ENCODE assay signal across 11 cellular contexts in the genomic region with DNA sequence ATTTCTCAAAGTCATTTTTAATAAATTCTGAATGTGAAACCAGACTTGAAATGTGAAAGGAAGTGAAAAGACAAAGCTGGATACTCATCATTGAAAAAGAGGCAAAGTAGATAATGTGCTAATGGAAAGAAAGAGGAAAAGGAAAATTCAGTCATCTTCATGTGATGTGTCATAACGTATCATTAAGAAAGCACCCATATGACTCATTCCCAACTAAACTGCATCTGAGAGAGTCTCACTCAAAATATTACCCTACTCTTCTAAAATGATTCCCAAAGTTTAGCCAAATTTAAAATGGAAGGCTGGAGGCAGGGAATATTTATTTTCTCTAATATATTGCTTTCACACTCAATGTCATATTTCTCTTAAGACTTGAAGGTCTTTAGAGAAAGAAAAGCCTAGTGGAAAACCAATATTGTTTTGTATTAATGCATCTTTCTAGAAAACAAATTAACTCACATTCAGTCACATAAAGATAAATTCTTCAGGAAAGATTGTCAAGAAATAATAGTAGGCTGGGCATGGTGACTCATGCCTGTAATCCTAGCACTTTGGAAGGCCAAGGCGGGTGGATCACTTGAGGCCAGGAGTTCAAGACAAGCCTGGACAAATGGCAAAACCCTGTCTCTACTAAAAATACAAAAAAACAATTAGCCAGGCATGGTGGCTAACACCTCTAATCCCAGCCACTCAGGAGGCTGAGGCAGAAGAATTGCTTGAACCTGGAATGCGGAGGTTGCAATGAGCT.
DNase-seq lines count a peak whose midpoint lies in the region; ATAC-seq and TF ChIP-seq lines count a peak whose summit lies in the region.
"Had no signal": no experiment of that assay in that cellular context is flagged by ENCODE, and none has a peak within 500 bp of the region (broad histone marks: within the 10 kb centered on the region; RNA-seq: fewer than 3 reads in every experiment).

No MANE protein-coding gene starts in this region.

- H3K27ac Mint-ChIP-seq in stimulated activated memory B cell treated with anti-CD40 and anti-IgM and Interleukin-4, amounts not matched to agents 10 μg/mL and 1 μg/mL and 100 μg/mL, for 72 hours, result no peak overlapping the region

- no peak overlapping the region for H3K4me3 ChIP-seq in left lung
- H3K4me3 ChIP-seq: tibial artery had no signal

- H3K4me3 Mint-ChIP-seq in stimulated activated memory B cell treated with anti-CD40 and anti-IgM and Interleukin-4, amounts not matched to agents 10 μg/mL and 1 μg/mL and 100 μg/mL, for 72 hours, result no peak overlapping the region
- H3K4me3 Mint-ChIP-seq: activated T-cell treated with anti-CD3 and anti-CD28 coated beads, Interleukin-2, amount 50 U/mL, for 4 hours had no signal

- H3K36me3 ChIP-seq in left lung, result no peaks in the 10 kb centered on the region
- H3K36me3 ChIP-seq: tibial artery had no signal

- no peak for DNase-seq in left lung
- DNase-seq in activated effector memory CD4-positive, alpha-beta T cell treated with Interleukin-2 at 50 U/mL for 16 hours, result no peak
- DNase-seq in KG1 (lab: John Stamatoyannopoulos, UW), result no peak
- DNase-seq: activated T-cell treated with anti-CD3 and anti-CD28 coated beads, Interleukin-2, amount 50 U/mL, for 4 hours; NCI-H2029; tibial artery had no signal

- no peaks in the 10 kb centered on the region for H3K4me1 Mint-ChIP-seq in stimulated activated memory B cell treated with anti-CD40 and anti-IgM and Interleukin-4, amounts not matched to agents 10 μg/mL and 1 μg/mL and 100 μg/mL, for 72 hours

- TF ChIP-seq CTCF in left lung (IDR thresholded peaks at IDR 0.05), result no peak

- no peak overlapping the region for H3K27ac ChIP-seq in left lung
- H3K27ac ChIP-seq: tibial artery had no signal

- intact Hi-C loops in left lung (cut with DNase I), result no loop called here

- no peaks in the 10 kb centered on the region for H3K36me3 Mint-ChIP-seq in stimulated activated memory B cell treated with anti-CD40 and anti-IgM and Interleukin-4, amounts not matched to agents 10 μg/mL and 1 μg/mL and 100 μg/mL, for 72 hours

- peaks cover 43% of the 10 kb centered on the region for H3K27me3 Mint-ChIP-seq in stimulated activated memory B cell treated with anti-CD40 and anti-IgM and Interleukin-4, amounts not matched to agents 10 μg/mL and 1 μg/mL and 100 μg/mL, for 72 hours

- no peaks in the 10 kb centered on the region for H3K9me3 ChIP-seq in left lung
- H3K9me3 ChIP-seq: tibial artery had no signal

- ATAC-seq in GM18517 (IDR thresholded peaks at IDR 0.05; ENCODE audit: unreplicated experiment) (peak; percentile 54), HG02870 (IDR thresholded peaks at IDR 0.05; ENCODE audit: unreplicated experiment) (peak; percentile 61), SK-N-SH treated with all-trans-retinoic acid at 6 μM for 48 hours (peak; percentile 58), left lung (peak; percentile 30), HG03280 (IDR thresholded peaks at IDR 0.05; ENCODE audit: unreplicated experiment) (no peak)
- ATAC-seq in stimulated activated memory B cell treated with anti-CD40 and anti-IgM and Interleukin-4, amounts not matched to agents 10 μg/mL and 1 μg/mL and 100 μg/mL, for 72 hours, result no peak
- ATAC-seq: activated T-cell treated with anti-CD3 and anti-CD28 coated beads, Interleukin-2, amount 50 U/mL, for 4 hours had no signal

- H3K27me3 ChIP-seq in left lung, result no peaks in the 10 kb centered on the region
- H3K27me3 ChIP-seq: tibial artery had no signal

- H3K9me3 Mint-ChIP-seq in stimulated activated memory B cell treated with anti-CD40 and anti-IgM and Interleukin-4, amounts not matched to agents 10 μg/mL and 1 μg/mL and 100 μg/mL, for 72 hours, result no peaks in the 10 kb centered on the region
- H3K9me3 Mint-ChIP-seq: activated T-cell treated with anti-CD3 and anti-CD28 coated beads, Interleukin-2, amount 50 U/mL, for 4 hours had no signal

- no peaks in the 10 kb centered on the region for H3K4me1 ChIP-seq in left lung
- H3K4me1 ChIP-seq: tibial artery had no signal

TF ChIP-seq in SK-N-SH treated with all-trans-retinoic acid at 6 μM for 48 hours, 23 proteins besides CTCF, POLR2A, EP300 and RAD21:
- TF ChIP-seq TCF4 (CRISPR knock-in tag; IDR thresholded peaks at IDR 0.05; ENCODE audit: borderline replicate concordance) (no peak), TOX (CRISPR knock-in tag; IDR thresholded peaks at IDR 0.05; ENCODE audit: borderline replicate concordance) (peak; percentile 82), ZC3H10 (CRISPR knock-in tag; IDR thresholded peaks at IDR 0.05) (peak; percentile 17; the same call in 1 of the 2 replicates), ISL1 (CRISPR knock-in tag; IDR thresholded peaks at IDR 0.05) (no peak), OSR1 (CRISPR knock-in tag; IDR thresholded peaks at IDR 0.05) (peak; percentile 63; the same call in 1 of the 2 replicates), ZNF565 (CRISPR knock-in tag; conservative IDR thresholded peaks at IDR 0.05; ENCODE audit: low read depth) (no peak)
- TF ChIP-seq, protein P1, sequence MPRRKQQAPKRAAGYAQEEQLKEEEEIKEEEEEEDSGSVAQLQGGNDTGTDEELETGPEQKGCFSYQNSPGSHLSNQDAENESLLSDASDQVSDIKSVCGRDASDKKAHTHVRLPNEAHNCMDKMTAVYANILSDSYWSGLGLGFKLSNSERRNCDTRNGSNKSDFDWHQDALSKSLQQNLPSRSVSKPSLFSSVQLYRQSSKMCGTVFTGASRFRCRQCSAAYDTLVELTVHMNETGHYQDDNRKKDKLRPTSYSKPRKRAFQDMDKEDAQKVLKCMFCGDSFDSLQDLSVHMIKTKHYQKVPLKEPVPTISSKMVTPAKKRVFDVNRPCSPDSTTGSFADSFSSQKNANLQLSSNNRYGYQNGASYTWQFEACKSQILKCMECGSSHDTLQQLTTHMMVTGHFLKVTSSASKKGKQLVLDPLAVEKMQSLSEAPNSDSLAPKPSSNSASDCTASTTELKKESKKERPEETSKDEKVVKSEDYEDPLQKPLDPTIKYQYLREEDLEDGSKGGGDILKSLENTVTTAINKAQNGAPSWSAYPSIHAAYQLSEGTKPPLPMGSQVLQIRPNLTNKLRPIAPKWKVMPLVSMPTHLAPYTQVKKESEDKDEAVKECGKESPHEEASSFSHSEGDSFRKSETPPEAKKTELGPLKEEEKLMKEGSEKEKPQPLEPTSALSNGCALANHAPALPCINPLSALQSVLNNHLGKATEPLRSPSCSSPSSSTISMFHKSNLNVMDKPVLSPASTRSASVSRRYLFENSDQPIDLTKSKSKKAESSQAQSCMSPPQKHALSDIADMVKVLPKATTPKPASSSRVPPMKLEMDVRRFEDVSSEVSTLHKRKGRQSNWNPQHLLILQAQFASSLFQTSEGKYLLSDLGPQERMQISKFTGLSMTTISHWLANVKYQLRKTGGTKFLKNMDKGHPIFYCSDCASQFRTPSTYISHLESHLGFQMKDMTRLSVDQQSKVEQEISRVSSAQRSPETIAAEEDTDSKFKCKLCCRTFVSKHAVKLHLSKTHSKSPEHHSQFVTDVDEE (CRISPR knock-in tag; IDR thresholded peaks at IDR 0.05), result no peak
- TF ChIP-seq, protein P2, sequence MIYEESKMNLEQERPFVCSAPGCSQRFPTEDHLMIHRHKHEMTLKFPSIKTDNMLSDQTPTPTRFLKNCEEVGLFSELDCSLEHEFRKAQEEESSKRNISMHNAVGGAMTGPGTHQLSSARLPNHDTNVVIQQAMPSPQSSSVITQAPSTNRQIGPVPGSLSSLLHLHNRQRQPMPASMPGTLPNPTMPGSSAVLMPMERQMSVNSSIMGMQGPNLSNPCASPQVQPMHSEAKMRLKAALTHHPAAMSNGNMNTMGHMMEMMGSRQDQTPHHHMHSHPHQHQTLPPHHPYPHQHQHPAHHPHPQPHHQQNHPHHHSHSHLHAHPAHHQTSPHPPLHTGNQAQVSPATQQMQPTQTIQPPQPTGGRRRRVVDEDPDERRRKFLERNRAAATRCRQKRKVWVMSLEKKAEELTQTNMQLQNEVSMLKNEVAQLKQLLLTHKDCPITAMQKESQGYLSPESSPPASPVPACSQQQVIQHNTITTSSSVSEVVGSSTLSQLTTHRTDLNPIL (CRISPR knock-in tag; IDR thresholded peaks at IDR 0.05; ENCODE audit: low read depth), result no peak
- TF ChIP-seq, protein P3, sequence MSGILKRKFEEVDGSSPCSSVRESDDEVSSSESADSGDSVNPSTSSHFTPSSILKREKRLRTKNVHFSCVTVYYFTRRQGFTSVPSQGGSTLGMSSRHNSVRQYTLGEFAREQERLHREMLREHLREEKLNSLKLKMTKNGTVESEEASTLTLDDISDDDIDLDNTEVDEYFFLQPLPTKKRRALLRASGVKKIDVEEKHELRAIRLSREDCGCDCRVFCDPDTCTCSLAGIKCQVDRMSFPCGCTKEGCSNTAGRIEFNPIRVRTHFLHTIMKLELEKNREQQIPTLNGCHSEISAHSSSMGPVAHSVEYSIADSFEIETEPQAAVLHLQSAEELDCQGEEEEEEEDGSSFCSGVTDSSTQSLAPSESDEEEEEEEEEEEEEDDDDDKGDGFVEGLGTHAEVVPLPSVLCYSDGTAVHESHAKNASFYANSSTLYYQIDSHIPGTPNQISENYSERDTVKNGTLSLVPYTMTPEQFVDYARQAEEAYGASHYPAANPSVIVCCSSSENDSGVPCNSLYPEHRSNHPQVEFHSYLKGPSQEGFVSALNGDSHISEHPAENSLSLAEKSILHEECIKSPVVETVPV (CRISPR knock-in tag; IDR thresholded peaks at IDR 0.05), result no peak

Comparison
In these comparisons a context has a peak if more than half of its experiments do, and no peak if none do; other contexts are left out.
1. ATAC-seq: peak in GM18517 (single experiment), HG02870 (single experiment), SK-N-SH treated with all-trans-retinoic acid at 6 μM for 48 hours (single experiment) and left lung (single experiment); none in HG03280 (single experiment) and stimulated activated memory B cell treated with anti-CD40 and anti-IgM and Interleukin-4, amounts not matched to agents 10 μg/mL and 1 μg/mL and 100 μg/mL, for 72 hours (single experiment).